Comparison of ENCODE assay signal across 16 cellular contexts in genomic region chr12:18895946-18896345, GRCh38.
A peak's percentile ranks its signal among the peaks of the same experiment; 100 is the strongest.
DNase-seq lines count a peak whose midpoint lies in the region; ATAC-seq and TF ChIP-seq lines count a peak whose summit lies in the region.
"Had no signal": no experiment of that assay in that cellular context is flagged by ENCODE, and none has a peak within 500 bp of the region (broad histone marks: within the 10 kb centered on the region; RNA-seq: fewer than 3 reads in every experiment).

No MANE protein-coding gene starts in this region.

- H3K27me3 ChIP-seq in BE2C (no peaks in the 10 kb centered on the region), upper lobe of right lung (no peaks in the 10 kb centered on the region), ascending aorta (no peaks in the 10 kb centered on the region)
- H3K27me3 ChIP-seq: right lobe of liver had no signal

- H3K9me3 ChIP-seq in BE2C, result no peaks in the 10 kb centered on the region; the same call in 1 of the 2 replicates
- no peaks in the 10 kb centered on the region for H3K9me3 ChIP-seq in upper lobe of right lung
- no peaks in the 10 kb centered on the region for H3K9me3 ChIP-seq in ascending aorta
- H3K9me3 ChIP-seq: right lobe of liver had no signal

- intact Hi-C loops in upper lobe of right lung (cut with DNase I), result no loop called here
- intact Hi-C loops in ascending aorta (cut with DNase I), result no loop called here

- ATAC-seq in upper lobe of right lung, result no peak
- ATAC-seq: right lobe of liver had no signal

- H3K27ac ChIP-seq in upper lobe of right lung, result no peak overlapping the region
- no peak overlapping the region for H3K27ac ChIP-seq in ascending aorta
- H3K27ac ChIP-seq: coronary artery, right lobe of liver had no signal

- TF ChIP-seq CTCF in BE2C (IDR thresholded peaks at IDR 0.05; ENCODE audit: low read depth, low read length), result no peak
- TF ChIP-seq CTCF in upper lobe of right lung (IDR thresholded peaks at IDR 0.05), result no peak
- TF ChIP-seq CTCF in ascending aorta (IDR thresholded peaks at IDR 0.05), result no peak

- H3K36me3 ChIP-seq in BE2C (no peaks in the 10 kb centered on the region), upper lobe of right lung (no peaks in the 10 kb centered on the region), ascending aorta (no peaks in the 10 kb centered on the region)
- H3K36me3 ChIP-seq: right lobe of liver had no signal

- H3K4me3 ChIP-seq in BE2C (ENCODE audit: low read depth, low read length) (no peak overlapping the region), upper lobe of right lung (no peak overlapping the region), ascending aorta (no peak overlapping the region)
- H3K4me3 ChIP-seq: coronary artery, right lobe of liver had no signal

- H3K4me1 ChIP-seq in BE2C, result peaks cover 12% of the 10 kb centered on the region
- no peaks in the 10 kb centered on the region for H3K4me1 ChIP-seq in upper lobe of right lung
- no peaks in the 10 kb centered on the region for H3K4me1 ChIP-seq in ascending aorta
- H3K4me1 ChIP-seq: right lobe of liver had no signal

- peak; percentile 99 for DNase-seq in BE2C
- DNase-seq in LHCN-M2 (ENCODE audit: low read depth), result peak; percentile 21
- DNase-seq in amniotic epithelial cell (ENCODE audit: low read depth), result peak; percentile 13
- DNase-seq in iPS-NIHi7 (ENCODE audit: extremely low spot score), result peak; percentile 46
- DNase-seq in HuH-7 (ENCODE audit: low spot score), result no peak
- no peak for DNase-seq in upper lobe of right lung
- DNase-seq in kidney glomerular epithelial cell (lab: John Stamatoyannopoulos, UW), result no peak
- DNase-seq in ascending aorta (ENCODE audit: low spot score in 2 of 2), result no peak
- DNase-seq: activated CD4-positive, alpha-beta T cell treated with anti-CD3 and anti-CD28 coated beads for 48 hours; activated naive CD4-positive, alpha-beta T cell treated with anti-CD3 and anti-CD28 coated beads, Interleukin-2, amount 50 U/mL, for 16 hours; CD4-positive, alpha-beta memory T cell; H7; right lobe of liver; stimulated activated CD4-positive, alpha-beta T cell treated with anti-CD3 and anti-CD28 coated beads, Interleukin-1b, Interleukin-23, amount 100 ng/mL, for 48 hours; T-helper 9 cell had no signal

Comparison
In these comparisons a context has a peak if more than half of its experiments do, and no peak if none do; other contexts are left out.
1. DNase-seq: peak in BE2C (single experiment), LHCN-M2 (single experiment), amniotic epithelial cell (single experiment) and iPS-NIHi7 (single experiment); none in HuH-7 (single experiment), upper lobe of right lung (single experiment), kidney glomerular epithelial cell (single experiment) and ascending aorta (0 of 2).